Comparison of ENCODE assay signal across 21 cellular contexts in genomic region chr5:36276864-36277263, GRCh38. TPM values are rescaled to one million over a fixed set of nuclear protein-coding genes. Genes with fewer than 3 reads are reported as not detected.
DNase-seq lines count a peak whose midpoint lies in the region; ATAC-seq and FAIRE-seq lines count a peak whose summit lies in the region.
"Had no signal": no experiment of that assay in that cellular context is flagged by ENCODE, and none has a peak within 500 bp of the region (broad histone marks: within the 10 kb centered on the region; RNA-seq: fewer than 3 reads in every experiment).

No MANE protein-coding gene starts in this region.

- no peaks in the 10 kb centered on the region for H3K4me1 ChIP-seq in small intestine (ENCODE audit: control insufficient read depth in 2 of 2, insufficient read depth in 1 of 2, low read depth in 1 of 2, low read length in 1 of 2)
- H3K4me1 ChIP-seq: breast epithelium had no signal

- no peak for FAIRE-seq in small intestine (lab: Jason Lieb, UNC)

- no peaks in the 10 kb centered on the region for H3K27me3 ChIP-seq in small intestine (ENCODE audit: control insufficient read depth in 2 of 2, insufficient read depth in 2 of 2, low read length in 2 of 2)
- H3K27me3 ChIP-seq: breast epithelium, esophagus muscularis mucosa, SJCRH30 had no signal

- H3K36me3 ChIP-seq in small intestine (ENCODE audit: control insufficient read depth in 2 of 2, insufficient read depth in 2 of 2, low read length in 2 of 2), result no peaks in the 10 kb centered on the region
- H3K36me3 ChIP-seq: breast epithelium, esophagus muscularis mucosa, SJCRH30 had no signal

- no peak overlapping the region for H3K4me3 ChIP-seq in small intestine (ENCODE audit: low read depth in 1 of 2, low read length in 2 of 2)
- H3K4me3 ChIP-seq: breast epithelium, esophagus muscularis mucosa, SJCRH30 had no signal

- intact Hi-C loops in sciatic nerve (cut with DNase I), result no loop called here

- peak; percentile 59 for ATAC-seq in sciatic nerve

- no peak overlapping the region for H3K27ac ChIP-seq in small intestine (ENCODE audit: low read depth in 1 of 2, low read length in 1 of 2)
- H3K27ac ChIP-seq: breast epithelium, esophagus muscularis mucosa, SJCRH30 had no signal

- in situ Hi-C loops in G401 (cut with HindIII; ENCODE audit: low sequenced_read_pairs) (no loop called here), ACHN (cut with HindIII; ENCODE audit: low pct_ligation_motif_present, low pct_unique_long_range_greater_than_20kb, low sequenced_read_pairs) (no loop called here)

- no peaks in the 10 kb centered on the region for H3K9me3 ChIP-seq in small intestine (ENCODE audit: control insufficient read depth, low read depth)
- H3K9me3 ChIP-seq: breast epithelium, esophagus muscularis mucosa, SJCRH30 had no signal

- DNase-seq in G401 (ENCODE audit: low spot score) (peak; percentile 93), NCI-H2196 (lab: John Stamatoyannopoulos, UW; ENCODE audit: unreplicated experiment) (peak; percentile 57), fibroblast of peridontal ligament (ENCODE audit: extremely low read depth) (peak; percentile 59), sciatic nerve (ENCODE audit: low spot score) (no peak), T1000 (lab: John Stamatoyannopoulos, UW) (no peak), ACHN (no peak), small intestine (no peak), DMS79 treated with DMSO at 0.1 percent for 48 hours (lab: John Stamatoyannopoulos, UW) (no peak)
- DNase-seq: activated B cell treated with CpG ODN at 0.5 μM for 24 hours; activated naive CD8-positive, alpha-beta T cell treated with anti-CD3 and anti-CD28 coated beads for 36 hours; DMS79; effector CD4-positive, alpha-beta T cell; NCI-H187 treated with DMSO at 0.1 percent for 48 hours; NCI-H526; OCI-M1; SJCRH30; T-helper 2 cell had no signal

RNA-seq across cellular contexts. Expression of gene RANBP3L, which starts 24.8 kb away (rescaled TPM):
- total RNA-seq in G401 (2014; rRNA removed; shearing (Covaris generic)), result not detected in 2 replicates
- total RNA-seq in sciatic nerve, result 0.40 TPM
- polyA plus RNA-seq in small intestine, result under 1 TPM in 1 of 3 donors, not detected in 2; 0.25 TPM
- total RNA-seq: activated T-helper 1 cell treated with anti-CD3 and anti-CD28 coated beads, Interleukin-12 subunit alpha, Interleukin-12 subunit beta, Interleukin-2, Interleukin-4 antibody, amounts not matched to agents 30 ng/mL and 10 ng/mL and 1 ng/mL, durations not matched to agents 14 hours and 24 hours and 36 hours; mesenteric fat pad had no signal

RNA-seq across cellular contexts. Expression of gene NADK2, which starts 35.1 kb away (rescaled TPM):
- 30.6 and 37.4 TPM in 2 replicates for total RNA-seq in G401 (2014; rRNA removed; shearing (Covaris generic))
- total RNA-seq in sciatic nerve, result 39.9 TPM
- 10 to 100 TPM; 13.0 to 15.4 (median 13.0) TPM for polyA plus RNA-seq in small intestine

Comparison
In these comparisons a context has a peak if more than half of its experiments do, and no peak if none do; other contexts are left out.
1. DNase-seq: peak in G401 (single experiment), NCI-H2196 (single experiment) and fibroblast of peridontal ligament (single experiment); none in sciatic nerve (single experiment), T1000 (single experiment), ACHN (single experiment), small intestine (single experiment) and DMS79 treated with DMSO at 0.1 percent for 48 hours (single experiment).